Comparison of ENCODE assay signal across 8 cellular contexts in genomic region chr17:68035131-68035522, GRCh38. TPM values are rescaled to one million over a fixed set of nuclear protein-coding genes. Genes with fewer than 3 reads are reported as not detected.
DNase-seq lines count a peak whose midpoint lies in the region; ATAC-seq and TF ChIP-seq lines count a peak whose summit lies in the region.

No MANE protein-coding gene starts in this region.

- H3K9me3 ChIP-seq in CD8-positive, alpha-beta T cell (ENCODE audit: low read length) = no peaks in the 10 kb centered on the region
- no peaks in the 10 kb centered on the region for H3K9me3 ChIP-seq in HUES64 (ENCODE audit: insufficient read depth, low read depth, low read length)

- peak overlapping the region; percentile 55; the same call in 1 of the 2 replicates for H3K9ac ChIP-seq in HUES64 (ENCODE audit: low read depth, low read length)

- H3K4me1 ChIP-seq in CD8-positive, alpha-beta T cell (ENCODE audit: insufficient read depth, low read length) = peaks cover 8% of the 10 kb centered on the region
- peaks cover 13% of the 10 kb centered on the region for H3K4me1 ChIP-seq in HUES64 (ENCODE audit: insufficient read depth, low read length)

- WGBS in HUES64 = under 1% methylated on average over 24 of the region's 27 CpGs

- no peak for TF ChIP-seq CTCF in CD8-positive, alpha-beta T cell (IDR thresholded peaks at IDR 0.05)
- no peak for TF ChIP-seq CTCF in GM13977 (IDR thresholded peaks at IDR 0.05; ENCODE audit: extremely low read depth, insufficient read depth, missing control alignments)

- H3K4me1 Mint-ChIP-seq in CD8-positive, alpha-beta T cell (ENCODE audit: low read depth) = peaks cover 13% of the 10 kb centered on the region

- DNase-seq in CD8-positive, alpha-beta T cell = peak; percentile 77 to 91 (median 83)
- peak; percentile 100 for DNase-seq in SIG-M5 treated with dmso at 0.1 percent for 504 hours (lab: John Stamatoyannopoulos, UW; ENCODE audit: unreplicated experiment)
- peak; percentile 96 for DNase-seq in activated effector memory CD4-positive, alpha-beta T cell treated with anti-CD3 and anti-CD28 coated beads, Interleukin-2, amount 50 U/mL, for 16 hours
- DNase-seq in left ventricle myocardium superior = peak; percentile 96
- peak; percentile 87 for DNase-seq in stimulated activated CD4-positive, alpha-beta T cell treated with anti-CD3 and anti-CD28 coated beads, Interleukin-12 subunit alpha, Interleukin-12 subunit beta, amount 100 ng/mL, for 4 hours
- no peak for DNase-seq in GM13977 (ENCODE audit: low spot score)

- H3K27ac Mint-ChIP-seq in CD8-positive, alpha-beta T cell = peak overlapping the region; percentile 95

- no peak overlapping the region for H3K27ac ChIP-seq in CD8-positive, alpha-beta T cell (ENCODE audit: low read depth, low read length)
- H3K27ac ChIP-seq in HUES64 (ENCODE audit: low read depth, low read length) = peak overlapping the region; percentile 89; the same call in 1 of the 2 replicates

- peaks cover 17% of the 10 kb centered on the region for H3K36me3 Mint-ChIP-seq in CD8-positive, alpha-beta T cell

- no peaks in the 10 kb centered on the region for H3K27me3 ChIP-seq in CD8-positive, alpha-beta T cell (ENCODE audit: insufficient read depth, low read length)
- no peaks in the 10 kb centered on the region for H3K27me3 ChIP-seq in HUES64 (ENCODE audit: insufficient read depth, low read length)

- H3K9me3 Mint-ChIP-seq in CD8-positive, alpha-beta T cell = no peaks in the 10 kb centered on the region

- CTCF ChIA-PET in CD8-positive, alpha-beta T cell (lab: Charles Lee) = interaction anchor here (0.6 kb wide), 2 partner anchors 22 to 170 kb away, joined by 3 read pairs; no protein-coding TSS in a partner anchor

- intact Hi-C loops in CD8-positive, alpha-beta T cell (cut with DNase I, micrococcal nuclease) = loop anchor here (1.0 to 10.0 kb wide), 11 partner anchors 15 to 1292 kb away; partner anchors contain the start of genes ABCA5 (in 1 of the 2), ARSG (in 1 of the 2), NOL11 (in 1 of the 2) and PRKAR1A (in 1 of the 2)
- intact Hi-C loops in left ventricle myocardium superior (cut with micrococcal nuclease) = no loop called here

- no peak overlapping the region for H3K4me3 ChIP-seq in CD8-positive, alpha-beta T cell (ENCODE audit: low read depth, low read length)
- H3K4me3 ChIP-seq in HUES64 (ENCODE audit: low read length) = peak overlapping the region; percentile 44

- in situ Hi-C loops in GM13977 (cut with MboI; ENCODE audit: low pct_unique_long_range_greater_than_20kb, low sequenced_read_pairs, unreplicated experiment) = no loop called here

- POLR2A ChIA-PET in CD8-positive, alpha-beta T cell (lab: Charles Lee) = interaction anchor here (0.6 to 1.6 kb wide), 3 partner anchors 15 to 616 kb away, joined by 3 to 5 read pairs (median 4); no protein-coding TSS in a partner anchor

- H3K4me3 Mint-ChIP-seq in CD8-positive, alpha-beta T cell = peak overlapping the region; percentile 90

- no peaks in the 10 kb centered on the region for H3K27me3 Mint-ChIP-seq in CD8-positive, alpha-beta T cell (ENCODE audit: low read depth)

- peak; percentile 75 for ATAC-seq in CD8-positive, alpha-beta T cell
- ATAC-seq in GM21528 (IDR thresholded peaks at IDR 0.05; ENCODE audit: low FRiP score, unreplicated experiment) = peak; percentile 86
- ATAC-seq in left ventricle myocardium superior = peak; percentile 94

- no peaks in the 10 kb centered on the region for H3K36me3 ChIP-seq in CD8-positive, alpha-beta T cell (ENCODE audit: insufficient read depth, low read length)
- peaks cover 39% of the 10 kb centered on the region for H3K36me3 ChIP-seq in HUES64 (ENCODE audit: insufficient read depth, low read length)

RNA-seq across cellular contexts. Expression of gene KPNA2, which starts 0.4 kb away (rescaled TPM):
- 100 to 1,000 TPM; 111 to 121 TPM for total RNA-seq in CD8-positive, alpha-beta T cell
- polyA plus RNA-seq in HUES64 (2013, experiment 1 of 2) = 365 TPM
- polyA plus RNA-seq in HUES64 (2013, experiment 2 of 2) = 396 TPM
- total RNA-seq in left ventricle myocardium superior = 21.3 TPM

RNA-seq across cellular contexts. Expression of gene C17orf58, which starts 38.9 kb away (rescaled TPM):
- under 1 TPM; 0.19 to 0.30 TPM for total RNA-seq in CD8-positive, alpha-beta T cell
- polyA plus RNA-seq in HUES64 (2013, experiment 1 of 2) = 16.0 TPM
- 20.2 TPM for polyA plus RNA-seq in HUES64 (2013, experiment 2 of 2)
- 5.0 TPM for total RNA-seq in left ventricle myocardium superior
